10 cellular contexts compared by ENCODE assay signal in the genomic region with DNA sequence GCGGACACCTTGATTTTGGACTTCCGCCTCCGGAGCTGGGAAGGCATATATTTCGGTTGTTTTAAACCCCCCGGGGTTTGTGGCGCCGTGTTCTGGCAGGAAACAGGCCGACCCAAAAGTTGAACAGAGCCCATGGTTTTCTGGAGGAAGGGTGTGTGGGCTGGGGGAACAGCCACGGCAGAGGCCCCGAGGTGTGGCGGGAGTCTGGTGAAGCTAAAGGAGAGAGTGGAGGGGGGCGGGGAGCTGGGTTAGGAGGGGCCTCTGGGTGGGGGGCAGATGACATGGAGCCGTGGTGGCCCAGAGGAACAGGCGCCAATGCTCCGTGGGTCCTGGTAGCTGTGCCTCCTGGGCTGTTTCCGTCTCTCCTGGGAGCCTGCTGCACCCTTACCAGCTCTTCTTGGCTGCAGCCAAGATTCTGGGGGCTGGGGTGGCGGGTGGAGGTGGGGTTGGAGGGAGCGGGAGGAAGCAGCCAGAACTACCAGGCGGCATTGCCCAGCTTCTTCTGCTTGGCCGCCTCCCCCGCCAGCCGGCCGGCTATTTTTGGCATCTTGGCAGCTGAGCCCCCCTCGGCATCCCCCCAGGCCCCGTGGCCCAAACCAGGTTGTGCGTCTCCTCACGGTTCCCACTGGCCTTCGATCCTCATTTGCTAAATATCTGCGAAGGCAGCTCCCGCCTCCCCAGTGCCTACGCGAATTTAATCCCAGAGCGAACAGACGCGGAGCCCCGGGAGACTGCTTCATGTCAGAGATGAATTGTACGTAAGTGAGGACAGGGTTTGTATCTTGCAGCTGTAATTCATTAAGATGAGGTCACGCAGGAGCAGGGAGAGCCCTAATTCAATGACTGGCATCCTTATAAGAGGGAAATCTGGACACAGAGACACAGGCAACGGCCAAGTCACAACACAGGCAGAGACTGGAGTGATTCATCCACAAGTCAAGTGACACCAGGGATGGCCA. TPM values are rescaled to one million over a fixed set of nuclear protein-coding genes. Genes with fewer than 3 reads are reported as not detected.
DNase-seq lines count a peak whose midpoint lies in the region; ATAC-seq and TF ChIP-seq lines count a peak whose summit lies in the region.
"Had no signal": no experiment of that assay in that cellular context is flagged by ENCODE, and none has a peak within 500 bp of the region (broad histone marks: within the 10 kb centered on the region; RNA-seq: fewer than 3 reads in every experiment).

No MANE protein-coding gene starts in this region.

- H3K79me2 ChIP-seq in mesendoderm (ENCODE audit: control insufficient read depth, insufficient read depth, low read length) = no peaks in the 10 kb centered on the region

- H3K4me2 ChIP-seq in mesendoderm (ENCODE audit: low read length) = no peak overlapping the region

- DNase-seq in ELR (ENCODE audit: low read depth) (peak; percentile 28), amniotic stem cell (lab: John Stamatoyannopoulos, UW) (peak; percentile 33), left cardiac atrium (peak; percentile 56), brain microvascular endothelial cell (no peak), HEK293T (ENCODE audit: extremely low spot score) (no peak), mesendoderm (no peak)
- DNase-seq: activated naive CD4-positive, alpha-beta T cell treated with anti-CD3 and anti-CD28 coated beads for 36 hours had no signal

- intact Hi-C loops in left cardiac atrium (cut with DNase I) = no loop called here

- no peak for TF ChIP-seq CTCF in brain microvascular endothelial cell (IDR thresholded peaks at IDR 0.05; ENCODE audit: low read depth, low read length, missing control alignments)

- in situ Hi-C loops in brain microvascular endothelial cell (cut with HindIII; ENCODE audit: low pct_ligation_motif_present, low sequenced_read_pairs) = no loop called here

- H3K4me1 ChIP-seq in skeletal muscle tissue (ENCODE audit: control insufficient read depth in 3 of 3, insufficient read depth in 3 of 3, low read length in 3 of 3) (peaks cover 14 to 36% (median 31%) of the 10 kb centered on the region in 3 donors), mesendoderm (ENCODE audit: control insufficient read depth, low read depth, low read length) (no peaks in the 10 kb centered on the region)

- ATAC-seq in left cardiac atrium (peak; percentile 68 to 78), HG03196 (IDR thresholded peaks at IDR 0.05; ENCODE audit: unreplicated experiment) (no peak)

- H2AK5ac ChIP-seq in mesendoderm (ENCODE audit: low read length) = no peak overlapping the region

- CTCF ChIA-PET in HEK293T (lab: Yijun Ruan, JAX) = interaction anchor here (0.7 kb wide), 1 partner anchor 56 kb away, joined by 4 read pairs; no protein-coding TSS in a partner anchor

- WGBS in mesendoderm (ENCODE audit: extremely low coverage, insufficient coverage, low lambda C conversion rate) = no CpG with 5 or more reads among the region's 39 CpGs

- H2BK120ac ChIP-seq in mesendoderm (ENCODE audit: low read depth, low read length) = no peak overlapping the region

- no peak overlapping the region for H4K8ac ChIP-seq in mesendoderm (ENCODE audit: low read depth, low read length)

- H2BK5ac ChIP-seq in mesendoderm (ENCODE audit: low read length) = no peak overlapping the region

- peak overlapping the region in 2 of 3 donors; percentile 62 to 65 for H3K9ac ChIP-seq in skeletal muscle tissue (ENCODE audit: low read depth in 1 of 3, low read length in 3 of 3)
- H3K9ac ChIP-seq in mesendoderm (ENCODE audit: low read length) = no peak overlapping the region

- H3K4me3 ChIP-seq in skeletal muscle tissue (ENCODE audit: low read length in 3 of 3) (peak overlapping the region in 2 of 3 donors; percentile 52 to 63), brain microvascular endothelial cell (ENCODE audit: low read depth, low read length) (no peak overlapping the region), mesendoderm (ENCODE audit: low read length) (no peak overlapping the region)

- no peak overlapping the region for H2BK15ac ChIP-seq in mesendoderm (replicated peaks; ENCODE audit: low read depth)

- H4K5ac ChIP-seq in mesendoderm (ENCODE audit: low read length) = no peak overlapping the region

- no peak overlapping the region for H3K4ac ChIP-seq in mesendoderm (ENCODE audit: low read depth, low read length)

- H3K36me3 ChIP-seq in skeletal muscle tissue (ENCODE audit: control insufficient read depth in 3 of 3, insufficient read depth in 3 of 3, low read length in 3 of 3) = no peaks in the 10 kb centered on the region
- H3K36me3 ChIP-seq in brain microvascular endothelial cell (replicated peaks) = no peaks in the 10 kb centered on the region
- no peaks in the 10 kb centered on the region for H3K36me3 ChIP-seq in mesendoderm (ENCODE audit: control insufficient read depth, insufficient read depth, low read length)

- POLR2A ChIA-PET in HEK293T (lab: Yijun Ruan, JAX) = interaction anchor here (1.5 kb wide), 1 partner anchor 33 kb away, joined by 3 read pairs; the partner anchor contains the start of gene LSM7

- no peaks in the 10 kb centered on the region for H3K79me1 ChIP-seq in mesendoderm (ENCODE audit: low read length)

- H3K27ac ChIP-seq in skeletal muscle tissue (ENCODE audit: low read depth, low read length) (peak overlapping the region; percentile 76), brain microvascular endothelial cell (no peak overlapping the region), mesendoderm (ENCODE audit: low read depth, low read length) (no peak overlapping the region)

- no peak overlapping the region for H3K56ac ChIP-seq in mesendoderm (ENCODE audit: low read length)

- H3K27me3 ChIP-seq in skeletal muscle tissue (ENCODE audit: control insufficient read depth in 3 of 3, insufficient read depth in 3 of 3, low read length in 3 of 3) (peaks cover 28 to 39% (median 37%) of the 10 kb centered on the region in 3 donors), brain microvascular endothelial cell (replicated peaks) (peaks cover 31% of the 10 kb centered on the region), mesendoderm (ENCODE audit: insufficient read depth, low read length, poor library complexity) (peaks cover 20% of the 10 kb centered on the region)

- H3K23ac ChIP-seq in mesendoderm (ENCODE audit: low read length) = no peak overlapping the region

- H3K18ac ChIP-seq in mesendoderm (ENCODE audit: low read length) = no peak overlapping the region

- H3K9me3 ChIP-seq in skeletal muscle tissue (ENCODE audit: control insufficient read depth in 3 of 3, low read length in 3 of 3) = no peaks in the 10 kb centered on the region

TF ChIP-seq in HEK293T, 16 proteins besides CTCF, POLR2A, EP300 and RAD21:
- TF ChIP-seq NFRKB (IDR thresholded peaks at IDR 0.05) = no peak

RNA-seq across cellular contexts. Expression of gene PEAK3, which starts 12.7 kb away (rescaled TPM):
- 1 to 10 TPM; 1.0 to 2.3 TPM for total RNA-seq in left cardiac atrium
- total RNA-seq in skeletal muscle tissue = not detected
- 0.01 TPM for polyA plus RNA-seq in mesendoderm (2013, experiment 1 of 2)
- polyA plus RNA-seq in mesendoderm (2013, experiment 2 of 2) = 0.01 TPM
- total RNA-seq: activated naive CD4-positive, alpha-beta T cell treated with anti-CD3 and anti-CD28 coated beads for 36 hours had no signal

RNA-seq across cellular contexts. Expression of gene LINGO3, which starts 13.3 kb away (rescaled TPM):
- total RNA-seq in left cardiac atrium = not detected
- not detected for total RNA-seq in skeletal muscle tissue
- not detected for polyA plus RNA-seq in mesendoderm (2013, experiment 1 of 2)
- polyA plus RNA-seq in mesendoderm (2013, experiment 2 of 2) = 0.03 TPM
- total RNA-seq: activated naive CD4-positive, alpha-beta T cell treated with anti-CD3 and anti-CD28 coated beads for 36 hours had no signal

RNA-seq across cellular contexts. Expression of gene LSM7, which starts 33.7 kb away (rescaled TPM):
- total RNA-seq in left cardiac atrium (10 to 100 TPM; 43.6 to 47.7 TPM), skeletal muscle tissue (49.1 TPM)
- 355 TPM for polyA plus RNA-seq in mesendoderm (2013, experiment 1 of 2)
- 354 TPM for polyA plus RNA-seq in mesendoderm (2013, experiment 2 of 2)

RNA-seq across cellular contexts. Expression of gene SPPL2B, which starts 33.8 kb away (rescaled TPM):
- total RNA-seq in left cardiac atrium (10 to 100 TPM; 22.9 to 33.7 TPM), skeletal muscle tissue (11.0 TPM)
- 19.8 TPM for polyA plus RNA-seq in mesendoderm (2013, experiment 1 of 2)
- 19.1 TPM for polyA plus RNA-seq in mesendoderm (2013, experiment 2 of 2)

RNA-seq across cellular contexts. Expression of gene JSRP1, which starts 38.4 kb away (rescaled TPM):
- under 1 TPM in 1 of 2 donors, not detected in 1; 0.27 TPM for total RNA-seq in left cardiac atrium
- total RNA-seq in skeletal muscle tissue = 79.3 TPM
- 0.44 TPM for polyA plus RNA-seq in mesendoderm (2013, experiment 1 of 2)
- 0.57 TPM for polyA plus RNA-seq in mesendoderm (2013, experiment 2 of 2)
- total RNA-seq: renal cortical epithelial cell had no signal

Comparison
In these comparisons a context has a peak if more than half of its experiments do, and no peak if none do; other contexts are left out.
1. DNase-seq: peak in ELR (single experiment), amniotic stem cell (single experiment) and left cardiac atrium (single experiment); none in brain microvascular endothelial cell (single experiment), HEK293T (single experiment) and mesendoderm (single experiment).
2. H3K4me3 ChIP-seq: peak in skeletal muscle tissue (2 of 3); none in brain microvascular endothelial cell (single experiment) and mesendoderm (single experiment).